ENCODE assay signal across 8 cellular contexts in the genomic region with DNA sequence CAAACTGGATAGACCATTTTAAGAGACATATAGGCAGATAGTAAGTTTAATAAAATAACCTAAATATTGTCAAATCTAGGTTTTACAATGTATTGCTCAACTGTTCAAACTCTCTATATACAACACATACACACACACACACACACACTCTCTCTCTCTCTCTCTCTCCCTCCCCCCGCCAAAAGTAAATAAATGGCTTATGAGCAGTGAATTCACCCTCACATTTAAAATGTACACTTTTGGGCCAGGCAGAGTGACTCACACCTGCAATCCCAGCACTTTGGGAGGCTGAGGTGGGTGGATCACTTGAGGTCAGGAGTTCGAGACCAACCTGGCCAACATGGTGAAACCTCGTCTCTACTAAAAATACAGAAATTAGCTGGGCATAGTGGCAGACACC.
DNase-seq lines count a peak whose midpoint lies in the region; ATAC-seq, FAIRE-seq and TF ChIP-seq lines count a peak whose summit lies in the region.
"Not testable (repeated sequence)": the region's sequence is repeated elsewhere in the genome, so short reads cannot be mapped to it uniquely, and the experiment has no call there.

No MANE protein-coding gene starts in this region.

- CTCF ChIA-PET in PC-9 (lab: Charles Lee), result not testable (repeated sequence)

- H3K4me3 Mint-ChIP-seq in HFFc6, neural progenitor cell: not testable (repeated sequence)

- POLR2A ChIA-PET in PC-9 (lab: Charles Lee; ENCODE audit: unreplicated experiment), result not testable (repeated sequence)

- H4K20me1 ChIP-seq in PC-9 (ENCODE audit: insufficient read depth) (peaks cover 13% of the 10 kb centered on the region), neural progenitor cell (ENCODE audit: low read depth) (peaks cover 42% of the 10 kb centered on the region)
- not testable (repeated sequence) for H4K20me1 ChIP-seq in fibroblast of lung (ENCODE audit: control insufficient read depth, extremely low read depth, insufficient read depth, low read length)

- H3K9me2 ChIP-seq in PC-9 (ENCODE audit: insufficient read depth), result not testable (repeated sequence)

- H3K27ac Mint-ChIP-seq in HFFc6, result peak overlapping the region; percentile 60; the same call in 1 of the 2 replicates
- H3K27ac Mint-ChIP-seq in neural progenitor cell, result not testable (repeated sequence)

- H3K4me1 ChIP-seq in PC-9 (replicated peaks; ENCODE audit: insufficient read depth) (peaks cover 16% of the 10 kb centered on the region), neural progenitor cell (peaks cover 10% of the 10 kb centered on the region)
- H3K4me1 ChIP-seq in fibroblast of lung (ENCODE audit: control insufficient read depth, extremely low read depth, insufficient read depth, low read length), result not testable (repeated sequence)

- peaks cover 14% of the 10 kb centered on the region; the same call in 1 of the 2 replicates for H3F3A ChIP-seq in PC-9 (ENCODE audit: insufficient read depth, low read depth)
- not testable (repeated sequence) for H3F3A ChIP-seq in neural progenitor cell (ENCODE audit: low read depth)

- peaks cover 45% of the 10 kb centered on the region for H3K4me1 Mint-ChIP-seq in HFFc6 (ENCODE audit: low read depth)
- peaks cover 12% of the 10 kb centered on the region for H3K4me1 Mint-ChIP-seq in neural progenitor cell

- H3K79me2 ChIP-seq in PC-9 (ENCODE audit: low read depth), result peaks cover 86% of the 10 kb centered on the region
- peaks cover 67% of the 10 kb centered on the region for H3K79me2 ChIP-seq in fibroblast of lung (ENCODE audit: control insufficient read depth, insufficient read depth, low read length)
- peaks cover 82% of the 10 kb centered on the region for H3K79me2 ChIP-seq in neural progenitor cell (ENCODE audit: low read depth)

- TF ChIP-seq CTCF in HFFc6 (IDR thresholded peaks at IDR 0.05); PC-9 (conservative IDR thresholded peaks at IDR 0.05); bronchial epithelial cell (IDR thresholded peaks at IDR 0.05; ENCODE audit: insufficient read depth, low read length, severe bottlenecking); fibroblast of lung (conservative IDR thresholded peaks at IDR 0.05 in 1 of 2, IDR thresholded peaks at IDR 0.05 in 1 of 2; ENCODE audit: low read depth in 1 of 2, low read length in 2 of 2); neural progenitor cell (IDR thresholded peaks at IDR 0.05): not testable (repeated sequence)

- H2AFZ ChIP-seq in PC-9; fibroblast of lung (ENCODE audit: low read length); neural progenitor cell (replicated peaks): not testable (repeated sequence)

- H3K27ac ChIP-seq in PC-9, result peak overlapping the region; percentile 1; the same call in 1 of the 2 replicates
- not testable (repeated sequence) for H3K27ac ChIP-seq in fibroblast of lung (ENCODE audit: insufficient read depth, low read length)
- H3K27ac ChIP-seq in neural progenitor cell, result peak overlapping the region; percentile 21

- ATAC-seq in left colon, result peak; percentile 50

- not testable (repeated sequence) for H3K9ac ChIP-seq in fibroblast of lung (ENCODE audit: insufficient read depth, low read length); neural progenitor cell

- H3K27me3 ChIP-seq in PC-9 (ENCODE audit: insufficient read depth, low read depth); bronchial epithelial cell (ENCODE audit: control insufficient read depth, insufficient read depth, low read length); fibroblast of lung (ENCODE audit: control insufficient read depth, insufficient read depth, low read length); neural progenitor cell: not testable (repeated sequence)

- peak; percentile 8 for DNase-seq in H4 (ENCODE audit: low spot score)
- DNase-seq in HFFc6; left colon; neural progenitor cell (ENCODE audit: low spot score): not testable (repeated sequence)
- DNase-seq in M059J (ENCODE audit: low read depth), result peak; percentile 18
- peak in 1 of 2 experiments; percentile 40 for DNase-seq in PC-9
- DNase-seq in bronchial epithelial cell (ENCODE audit: low read depth), result peak; percentile 27
- DNase-seq in fibroblast of lung (ENCODE audit: low read depth in 2 of 2), result peak; percentile 32 to 53

- not testable (repeated sequence) for FAIRE-seq in bronchial epithelial cell (lab: Jason Lieb, UNC)

- not testable (repeated sequence) for H3K9me3 Mint-ChIP-seq in HFFc6
- peaks cover 11% of the 10 kb centered on the region for H3K9me3 Mint-ChIP-seq in neural progenitor cell

- not testable (repeated sequence) for H3K9me3 ChIP-seq in PC-9 (ENCODE audit: insufficient read depth, low read depth); fibroblast of lung (ENCODE audit: control insufficient read depth, insufficient read depth, low read depth, low read length); neural progenitor cell (ENCODE audit: low read depth)

- not testable (repeated sequence) for BruUV-seq in PC-9 (replicated peaks; lab: Mats Ljungman, UMichigan)

- H3K36me3 Mint-ChIP-seq in HFFc6 (ENCODE audit: low read depth) (peaks cover 29% of the 10 kb centered on the region), neural progenitor cell (peaks cover 21% of the 10 kb centered on the region)

- H3K4me3 ChIP-seq in PC-9; bronchial epithelial cell (ENCODE audit: low read depth, low read length); fibroblast of lung (replicated peaks in 1 of 4; ENCODE audit: control extremely low read depth in 1 of 4, insufficient read depth in 1 of 4, low read depth in 3 of 4, low read length in 4 of 4); neural progenitor cell: not testable (repeated sequence)

- intact Hi-C loops in PC-9 (cut with micrococcal nuclease; ENCODE audit: unreplicated experiment); left colon (cut with DNase I, micrococcal nuclease): not testable (repeated sequence)

- H3K27me3 Mint-ChIP-seq in HFFc6 (ENCODE audit: insufficient read depth); neural progenitor cell (ENCODE audit: insufficient read depth, low read depth): not testable (repeated sequence)

- peaks cover 32% of the 10 kb centered on the region; the same call in 1 of the 2 replicates for H3K36me3 ChIP-seq in PC-9 (ENCODE audit: low read depth)
- not testable (repeated sequence) for H3K36me3 ChIP-seq in bronchial epithelial cell (ENCODE audit: control insufficient read depth, insufficient read depth, low read length); fibroblast of lung (ENCODE audit: control insufficient read depth, insufficient read depth, low read length); neural progenitor cell

- 0 out of 2 replicates have a peak overlapping the region, but pooled peaks have one; percentile 12 for H3K4me2 ChIP-seq in PC-9
- not testable (repeated sequence) for H3K4me2 ChIP-seq in fibroblast of lung (ENCODE audit: extremely low read depth, insufficient read depth, low read length); neural progenitor cell
